Comparison of ENCODE assay signal across 8 cellular contexts in genomic region chr7:39624935-39625694, GRCh38. TPM values are rescaled to one million over a fixed set of nuclear protein-coding genes. Genes with fewer than 3 reads are reported as not detected.
DNase-seq lines count a peak whose midpoint lies in the region; ATAC-seq and TF ChIP-seq lines count a peak whose summit lies in the region.

No MANE protein-coding gene starts in this region.

- H3K27ac Mint-ChIP-seq in CD4-positive, CD25-positive, alpha-beta regulatory T cell, result peak overlapping the region in 2 of 3 donors; percentile 90 to 99

- CTCF ChIA-PET in RWPE1 (lab: Yijun Ruan, JAX), result interaction anchor here (0.8 to 1.7 kb wide), 3 partner anchors 44 to 121 kb away, joined by 3 to 11 read pairs (median 4); no protein-coding TSS in a partner anchor

- peaks cover 28 to 66% (median 50%) of the 10 kb centered on the region in 4 donors for H3K4me1 Mint-ChIP-seq in CD4-positive, CD25-positive, alpha-beta regulatory T cell

- H3K9me3 ChIP-seq in CD4-positive, CD25-positive, alpha-beta regulatory T cell (ENCODE audit: control insufficient read depth in 2 of 2, low read length in 2 of 2), result no peaks in the 10 kb centered on the region
- no peaks in the 10 kb centered on the region for H3K9me3 ChIP-seq in breast epithelium
- H3K9me3 ChIP-seq in mucosa of stomach (ENCODE audit: control insufficient read depth, low read length), result no peaks in the 10 kb centered on the region
- no peaks in the 10 kb centered on the region for H3K9me3 ChIP-seq in aorta (ENCODE audit: control insufficient read depth, low read length)
- H3K9me3 ChIP-seq in colonic mucosa, result no peaks in the 10 kb centered on the region

- H3K9me3 Mint-ChIP-seq in CD4-positive, CD25-positive, alpha-beta regulatory T cell, result no peaks in the 10 kb centered on the region

- DNase-seq in CD4-positive, CD25-positive, alpha-beta regulatory T cell, result no peak
- DNase-seq in KBM-7, result peak; percentile 9
- DNase-seq in breast epithelium (ENCODE audit: low spot score in 2 of 2), result no peak
- no peak for DNase-seq in RWPE1 (ENCODE audit: low spot score)
- no peak for DNase-seq in aorta
- DNase-seq in colonic mucosa, result no peak
- DNase-seq in NK-92 treated with Interleukin-12 subunit alpha and Interleukin-12 subunit beta, amount 100 ng/mL, for 24 hours (lab: John Stamatoyannopoulos, UW), result no peak

- peak overlapping the region; percentile 84 for H3K27ac ChIP-seq in CD4-positive, CD25-positive, alpha-beta regulatory T cell (ENCODE audit: insufficient read depth, low read length, poor library complexity, severe bottlenecking)
- no peak overlapping the region for H3K27ac ChIP-seq in breast epithelium
- no peak overlapping the region for H3K27ac ChIP-seq in RWPE1
- H3K27ac ChIP-seq in aorta (ENCODE audit: low read depth in 1 of 2, low read length in 2 of 2), result no peak overlapping the region
- no peak overlapping the region for H3K27ac ChIP-seq in colonic mucosa

- H3K9ac ChIP-seq in mucosa of stomach (ENCODE audit: low read length), result peak overlapping the region; percentile 96
- peak overlapping the region in 1 of 2 donors; percentile 84 for H3K9ac ChIP-seq in colonic mucosa (ENCODE audit: low read depth in 2 of 2, low read length in 2 of 2)

- H3K4me3 ChIP-seq in CD4-positive, CD25-positive, alpha-beta regulatory T cell (ENCODE audit: low read depth, low read length), result peak overlapping the region; percentile 94
- H3K4me3 ChIP-seq in breast epithelium (peak overlapping the region; percentile 72 to 95 (median 79)), mucosa of stomach (ENCODE audit: low read length) (no peak overlapping the region), aorta (ENCODE audit: low read length in 2 of 2) (no peak overlapping the region), colonic mucosa (no peak overlapping the region)

- no peak for TF ChIP-seq CTCF in breast epithelium (IDR thresholded peaks at IDR 0.05)
- no peak for TF ChIP-seq CTCF in RWPE1 (conservative IDR thresholded peaks at IDR 0.05; ENCODE audit: low read depth)
- no peak for TF ChIP-seq CTCF in colonic mucosa (IDR thresholded peaks at IDR 0.05)

- H3K27me3 ChIP-seq in CD4-positive, CD25-positive, alpha-beta regulatory T cell (ENCODE audit: control insufficient read depth, insufficient read depth, low read length), result no peaks in the 10 kb centered on the region
- no peaks in the 10 kb centered on the region for H3K27me3 ChIP-seq in breast epithelium
- no peaks in the 10 kb centered on the region for H3K27me3 ChIP-seq in mucosa of stomach (ENCODE audit: control insufficient read depth, insufficient read depth, low read length)
- H3K27me3 ChIP-seq in aorta (ENCODE audit: control insufficient read depth in 1 of 2, insufficient read depth in 2 of 2, low read length in 1 of 2), result no peaks in the 10 kb centered on the region
- H3K27me3 ChIP-seq in colonic mucosa, result no peaks in the 10 kb centered on the region

- H3K4me1 ChIP-seq in CD4-positive, CD25-positive, alpha-beta regulatory T cell (ENCODE audit: control insufficient read depth, insufficient read depth, low read length, poor library complexity, severe bottlenecking), result peaks cover 39% of the 10 kb centered on the region
- H3K4me1 ChIP-seq in breast epithelium (peaks cover 0 to 18% of the 10 kb centered on the region in 2 donors), mucosa of stomach (ENCODE audit: control insufficient read depth, insufficient read depth, low read length) (peaks cover 35% of the 10 kb centered on the region), aorta (ENCODE audit: control insufficient read depth in 1 of 2, insufficient read depth in 2 of 2, low read length in 2 of 2) (peaks cover 0 to 1% of the 10 kb centered on the region in 2 donors), colonic mucosa (peaks cover 5% of the 10 kb centered on the region)

- in situ Hi-C loops in KBM-7 (cut with MboI; ENCODE audit: low pct_unique_long_range_greater_than_20kb, low sequenced_read_pairs), result no loop called here

- no peak for ATAC-seq in CD4-positive, CD25-positive, alpha-beta regulatory T cell (ENCODE audit: low read depth in 2 of 2)
- ATAC-seq in aorta (ENCODE audit: low FRiP score), result no peak

- peak overlapping the region; percentile 87 to 99 (median 93) for H3K4me3 Mint-ChIP-seq in CD4-positive, CD25-positive, alpha-beta regulatory T cell

- intact Hi-C loops in breast epithelium (cut with DNase I; ENCODE audit: low total_unique reads), result no loop called here
- intact Hi-C loops in aorta (cut with DNase I), result loop anchor here in 1 of 2 donors (5.0 kb wide), 2 partner anchors 43 to 107 kb away; no protein-coding TSS in a partner anchor
- intact Hi-C loops in colonic mucosa (cut with DNase I), result loop anchor here (5.0 to 10.0 kb wide), 2 partner anchors 53 to 110 kb away; no protein-coding TSS in a partner anchor

- no peak for TF ChIP-seq POLR2A in breast epithelium (IDR thresholded peaks at IDR 0.05)

- peaks cover 12% of the 10 kb centered on the region for H3K36me3 Mint-ChIP-seq in CD4-positive, CD25-positive, alpha-beta regulatory T cell

- POLR2A ChIA-PET in RWPE1 (lab: Yijun Ruan, JAX; ENCODE audit: low non-redundant PET), result interaction anchor here (0.9 to 1.3 kb wide), 2 partner anchors 108 to 123 kb away, joined by 3 to 10 read pairs; no protein-coding TSS in a partner anchor

- 17 to 27% methylated on average over 5 of the region's 5 CpGs for WGBS in aorta, 2 donors

- H3K36me3 ChIP-seq in CD4-positive, CD25-positive, alpha-beta regulatory T cell (ENCODE audit: control insufficient read depth, insufficient read depth, low read length), result no peaks in the 10 kb centered on the region
- H3K36me3 ChIP-seq in breast epithelium (no peaks in the 10 kb centered on the region), mucosa of stomach (ENCODE audit: control insufficient read depth, insufficient read depth, low read length) (no peaks in the 10 kb centered on the region), aorta (ENCODE audit: control insufficient read depth in 1 of 2, insufficient read depth in 2 of 2, low read length in 1 of 2) (no peaks in the 10 kb centered on the region), colonic mucosa (no peaks in the 10 kb centered on the region)

- no peaks in the 10 kb centered on the region for H3K27me3 Mint-ChIP-seq in CD4-positive, CD25-positive, alpha-beta regulatory T cell

RNA-seq across cellular contexts. Expression of gene RALA, which starts 1.7 kb away (rescaled TPM):
- total RNA-seq in CD4-positive, CD25-positive, alpha-beta regulatory T cell, result 22.4 TPM
- polyA plus RNA-seq in CD4-positive, CD25-positive, alpha-beta regulatory T cell, result 10 to 100 TPM; 57.0 to 71.2 (median 58.4) TPM
- 10 to 100 TPM; 16.7 to 25.0 (median 18.7) TPM for total RNA-seq in breast epithelium
- total RNA-seq in aorta, result 10 to 100 TPM; 16.4 to 22.1 TPM
- polyA plus RNA-seq in aorta, result 10 to 100 TPM in 1 of 2 donors, 1 to 10 TPM in 1; 9.6 to 27.2 TPM
- 10 to 100 TPM; 47.8 to 55.6 TPM for total RNA-seq in colonic mucosa

RNA-seq across cellular contexts. Expression of gene YAE1, which starts 58.9 kb away (rescaled TPM):
- total RNA-seq in CD4-positive, CD25-positive, alpha-beta regulatory T cell, result 3.7 TPM
- polyA plus RNA-seq in CD4-positive, CD25-positive, alpha-beta regulatory T cell, result 10 to 100 TPM; 13.8 to 23.3 (median 19.2) TPM
- 10 to 100 TPM; 14.4 to 34.7 (median 24.6) TPM for total RNA-seq in breast epithelium
- 10 to 100 TPM; 14.6 to 20.8 TPM for total RNA-seq in aorta
- polyA plus RNA-seq in aorta, result 10 to 100 TPM; 15.8 to 21.4 TPM
- total RNA-seq in colonic mucosa, result 10 to 100 TPM; 21.8 to 23.2 TPM

Comparison
In these comparisons a context has a peak if more than half of its experiments do, and no peak if none do; other contexts are left out.
1. H3K4me3 ChIP-seq: peak in CD4-positive, CD25-positive, alpha-beta regulatory T cell (single experiment) and breast epithelium (3 of 3); none in mucosa of stomach (single experiment), aorta (0 of 2) and colonic mucosa (single experiment).